In the genomic region with DNA sequence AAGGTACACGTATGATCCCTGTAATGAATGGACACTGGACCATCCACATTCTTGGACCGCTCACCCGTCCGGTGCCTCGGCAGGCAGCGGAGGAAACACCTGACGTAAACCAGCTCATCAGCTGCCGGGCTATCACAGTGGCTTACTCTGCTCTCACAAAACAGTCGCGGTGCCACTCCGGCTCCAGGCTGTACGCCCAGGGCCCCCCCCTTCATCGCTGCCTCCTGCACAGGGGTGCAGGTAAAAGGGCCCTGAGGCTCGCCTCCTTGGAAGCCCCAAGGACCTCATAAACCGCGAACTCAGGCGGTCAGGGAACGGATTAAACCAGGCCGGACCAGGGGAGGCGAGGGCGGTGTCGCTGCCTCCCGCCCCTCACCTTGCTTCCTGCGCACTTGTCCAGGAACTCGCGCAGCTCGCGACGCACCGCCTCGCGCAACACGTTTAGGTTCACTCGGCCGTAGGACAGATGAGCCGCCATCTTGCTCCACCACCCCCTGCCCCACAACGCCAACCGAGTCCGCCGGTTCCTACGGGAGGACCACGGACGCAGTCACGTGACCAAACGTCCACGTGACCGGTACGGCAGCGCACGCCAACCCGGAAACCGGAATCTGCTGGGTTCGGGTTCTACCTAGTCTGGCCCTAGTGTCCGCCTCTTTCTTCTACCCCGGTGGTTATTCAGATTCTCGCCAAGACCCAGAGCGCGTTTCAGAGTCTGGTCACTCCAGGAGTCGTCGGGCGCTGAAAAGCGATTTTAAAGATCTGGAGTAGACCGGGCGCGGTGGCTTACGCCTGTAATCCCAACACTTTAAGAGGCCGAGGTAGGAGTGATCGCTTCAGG, we compare ENCODE assay signal across 8 cellular contexts. TPM values are rescaled to one million over a fixed set of nuclear protein-coding genes. Genes with fewer than 3 reads are reported as not detected.
DNase-seq lines count a peak whose midpoint lies in the region; ATAC-seq and TF ChIP-seq lines count a peak whose summit lies in the region.

A gene (minus strand): TSS at position 564 of the 841 bp plus-strand sequence. CDS start 86 bp downstream, at position 478.

- ATAC-seq in HG03457 (IDR thresholded peaks at IDR 0.05; ENCODE audit: unreplicated experiment): peak; percentile 80

- H3K36me3 ChIP-seq in BE2C (peaks cover 16% of the 10 kb centered on the region), kidney epithelial cell (ENCODE audit: control insufficient read depth, insufficient read depth, low read length) (no peaks in the 10 kb centered on the region)

- no peaks in the 10 kb centered on the region for H3K4me1 ChIP-seq in BE2C

- peak; percentile 99 for DNase-seq in BE2C
- DNase-seq in GM19240 (ENCODE audit: insufficient read length, low spot score): peak; percentile 92
- DNase-seq in NCI-H524 treated with DMSO at 0.1 percent for 48 hours (lab: John Stamatoyannopoulos, UW): peak; percentile 67
- peak; percentile 89 to 92 for DNase-seq in activated CD4-positive, alpha-beta T cell treated with anti-CD3 and anti-CD28 coated beads for 4 hours
- peak; percentile 99 for DNase-seq in choroid plexus epithelial cell (ENCODE audit: low read depth)
- peak; percentile 93 for DNase-seq in kidney epithelial cell (ENCODE audit: low read depth)
- peak; percentile 97 for DNase-seq in stimulated activated CD4-positive, alpha-beta T cell treated with anti-CD3 and anti-CD28 coated beads, Interleukin-15, amount 100 ng/mL, for 24 hours

- H3K27me3 ChIP-seq in BE2C: no peaks in the 10 kb centered on the region
- no peaks in the 10 kb centered on the region for H3K27me3 ChIP-seq in kidney epithelial cell (ENCODE audit: control insufficient read depth, insufficient read depth, low read length)

- H3K4me3 ChIP-seq in BE2C (ENCODE audit: low read depth, low read length) (peak within 1 kb of the TSS; percentile 88), choroid plexus epithelial cell (ENCODE audit: low read depth, low read length) (peak within 1 kb of the TSS; percentile 99), kidney epithelial cell (ENCODE audit: low read depth, low read length) (peak within 1 kb of the TSS; percentile 98)

- H3K9me3 ChIP-seq in BE2C: no peaks in the 10 kb centered on the region

- TF ChIP-seq CTCF in BE2C (IDR thresholded peaks at IDR 0.05; ENCODE audit: low read depth, low read length) (no peak), choroid plexus epithelial cell (conservative IDR thresholded peaks at IDR 0.05; ENCODE audit: low read depth, low read length) (no peak), kidney epithelial cell (IDR thresholded peaks at IDR 0.05; ENCODE audit: insufficient read depth, low read length, poor library complexity, severe bottlenecking) (no peak)

RNA-seq across cellular contexts. Expression of the gene that starts here (rescaled TPM):
- polyA plus RNA-seq in BE2C (2012; ENCODE audit: insufficient read depth, insufficient read length, low read depth): 34.8 TPM
- total RNA-seq in kidney epithelial cell: 21.7 and 26.3 TPM in 2 replicates

Comparison
In these comparisons a context has a peak if more than half of its experiments do, and no peak if none do; other contexts are left out.
1. Peak in every context shown above with its lines: DNase-seq, ATAC-seq and H3K4me3 ChIP-seq.